10 cellular contexts compared by ENCODE assay signal in genomic region chr5:179119415-179120170, GRCh38.
"Had no signal": no experiment of that assay in that cellular context is flagged by ENCODE, and none has a peak within 500 bp of the region (broad histone marks: within the 10 kb centered on the region; RNA-seq: fewer than 3 reads in every experiment).

No MANE protein-coding gene starts in this region.

- H3K27me3 ChIP-seq: ovary, sigmoid colon, tibial artery had no signal

- ATAC-seq: stimulated activated effector memory CD8-positive, alpha-beta T cell treated with anti-CD3 and anti-CD28 coated beads, Interleukin-12 subunit alpha, Interleukin-12 subunit beta, amount 100 ng/mL, for 72 hours had no signal

- H3K36me3 ChIP-seq: ovary had no signal

- H3K4me3 ChIP-seq: left ventricle myocardium inferior, ovary, sigmoid colon, tibial artery had no signal

- H3K27ac ChIP-seq: left ventricle myocardium inferior, ovary, sigmoid colon, tibial artery had no signal

- DNase-seq: activated CD4-positive, CD25-positive, alpha-beta regulatory T cell treated with anti-CD3 and anti-CD28 coated beads, Interleukin-2, amount 50 U/mL, for 72 hours; activated T-cell treated with anti-CD3 and anti-CD28 coated beads, Interleukin-2, amount 50 U/mL, for 1 hour; amniotic stem cell; left ventricle myocardium inferior; nephron progenitor cell; SHP77 treated with DMSO at 0.1 percent for 48 hours; sigmoid colon had no signal

- H3K4me1 ChIP-seq: left ventricle myocardium inferior, sigmoid colon, tibial artery had no signal
